In genomic region chr5:141040763-141041426, GRCh38 we compare ENCODE assay signal across 1 cellular context.
TF ChIP-seq lines count a peak whose summit lies in the region.

No MANE protein-coding gene starts in this region.

TF ChIP-seq in K562, 482 proteins besides CTCF, POLR2A, EP300 and RAD21 (continued from another document):
- TF ChIP-seq ZBTB12 (CRISPR knock-in tag; IDR thresholded peaks at IDR 0.05) (0 out of 2 replicates have a peak, but pooled peaks have one; percentile 9), MITF (IDR thresholded peaks at IDR 0.05) (peak; percentile 83), SMAD3 (CRISPR knock-in tag; conservative IDR thresholded peaks at IDR 0.05) (no peak), CBX1 (IDR thresholded peaks at IDR 0.05; ENCODE audit: low read depth) (peak; percentile 78), MAZ (CRISPR knock-in tag; conservative IDR thresholded peaks at IDR 0.05 in 1 of 2, IDR thresholded peaks at IDR 0.05 in 1 of 2) (peak in 1 of 2 experiments; percentile 47; a peak in 1 of 4 replicates), SOX6 (IDR thresholded peaks at IDR 0.05) (no peak), SMC3 (conservative IDR thresholded peaks at IDR 0.05; ENCODE audit: insufficient read depth, low read depth, low read length) (peak; percentile 50; the same call in 1 of the 2 replicates), ZNF511 (CRISPR knock-in tag; IDR thresholded peaks at IDR 0.05) (0 out of 2 replicates have a peak, but pooled peaks have one; percentile 61), KDM1A (IDR thresholded peaks at IDR 0.05) (peak in 1 of 2 experiments; percentile 59; a peak in 3 of 4 replicates), USF2 (CRISPR knock-in tag; IDR thresholded peaks at IDR 0.05) (peak; percentile 5; the same call in 1 of the 2 replicates), IFI16 (CRISPR knock-in tag; IDR thresholded peaks at IDR 0.05) (no peak), REST (CRISPR knock-in tag; IDR thresholded peaks at IDR 0.05; ENCODE audit: low read depth) (peak; percentile 93), MIER1 (IDR thresholded peaks at IDR 0.05; ENCODE audit: low read depth) (peak; percentile 92), NR2C2 (CRISPR knock-in tag; IDR thresholded peaks at IDR 0.05) (peak; percentile 61; the same call in 1 of the 2 replicates), NR2C2 (tag; IDR thresholded peaks at IDR 0.05) (no peak), SP1 (CRISPR knock-in tag; IDR thresholded peaks at IDR 0.05) (peak; percentile 78)
TF ChIP-seq in K562: peak in this region for 35.
